ENCODE assay signal across 14 cellular contexts in genomic region chr12:94706250-94706661, GRCh38.
DNase-seq lines count a peak whose midpoint lies in the region; ATAC-seq, FAIRE-seq and TF ChIP-seq lines count a peak whose summit lies in the region.
"Had no signal": no experiment of that assay in that cellular context is flagged by ENCODE, and none has a peak within 500 bp of the region (broad histone marks: within the 10 kb centered on the region; RNA-seq: fewer than 3 reads in every experiment).

No MANE protein-coding gene starts in this region.

- in situ Hi-C loops in GM13977 (cut with MboI; ENCODE audit: low pct_unique_long_range_greater_than_20kb, low sequenced_read_pairs, unreplicated experiment): no loop called here

- TF ChIP-seq CTCF in GM13977 (IDR thresholded peaks at IDR 0.05; ENCODE audit: extremely low read depth, insufficient read depth, missing control alignments): no peak

- no peak for DNase-seq in GM18507 (ENCODE audit: extremely low spot score, insufficient read length, low read depth)
- DNase-seq in epithelial cell of prostate (ENCODE audit: low read depth, low spot score): peak; percentile 90
- no peak for DNase-seq in substantia nigra (lab: John Stamatoyannopoulos, UW)
- no peak for DNase-seq in GM13977 (ENCODE audit: low spot score)
- no peak for DNase-seq in OCI-M1 (lab: John Stamatoyannopoulos, UW)
- DNase-seq: activated gamma-delta T cell, dorsolateral prefrontal cortex, mucosa of descending colon, NCI-H1930 had no signal

- H3K27ac ChIP-seq in epithelial cell of prostate: peak overlapping the region; percentile 15
- H3K27ac ChIP-seq in substantia nigra (ENCODE audit: low read depth, low read length, poor library complexity, severe bottlenecking): no peak overlapping the region
- H3K27ac ChIP-seq: dorsolateral prefrontal cortex had no signal

- ATAC-seq in GM19397 (IDR thresholded peaks at IDR 0.05; ENCODE audit: unreplicated experiment): peak; percentile 52
- peak; percentile 51 for ATAC-seq in HG03045 (IDR thresholded peaks at IDR 0.05; ENCODE audit: unreplicated experiment)
- ATAC-seq in HG03280 (IDR thresholded peaks at IDR 0.05; ENCODE audit: unreplicated experiment): no peak
- ATAC-seq: mucosa of descending colon, Panc1 had no signal

- FAIRE-seq in GM18507 (lab: Jason Lieb, UNC): peak; percentile 65
- FAIRE-seq: TTC549 had no signal
